Comparison of ENCODE assay signal across 23 cellular contexts in genomic region chr6:157492249-157492648, GRCh38.
A peak's percentile ranks its signal among the peaks of the same experiment; 100 is the strongest.
DNase-seq lines count a peak whose midpoint lies in the region; ATAC-seq and TF ChIP-seq lines count a peak whose summit lies in the region.
"Had no signal": no experiment of that assay in that cellular context is flagged by ENCODE, and none has a peak within 500 bp of the region (broad histone marks: within the 10 kb centered on the region; RNA-seq: fewer than 3 reads in every experiment).

No MANE protein-coding gene starts in this region.

- H3K4me3 Mint-ChIP-seq in GM23338 (no peak overlapping the region), neural crest cell (no peak overlapping the region)
- H3K4me3 Mint-ChIP-seq in effector memory CD8-positive, alpha-beta T cell: no peak overlapping the region
- H3K4me3 Mint-ChIP-seq in stimulated activated memory B cell treated with anti-CD40 and anti-IgM and Interleukin-4, amounts not matched to agents 10 μg/mL and 1 μg/mL and 100 μg/mL, for 72 hours: no peak overlapping the region
- H3K4me3 Mint-ChIP-seq: CD4-positive, CD25-positive, alpha-beta regulatory T cell; CD8-positive, alpha-beta memory T cell; HFFc6 had no signal

- H3K4me3 ChIP-seq in GM23338 (no peak overlapping the region), heart right ventricle (no peak overlapping the region)
- H3K4me3 ChIP-seq: GM23248 had no signal

- H3K27me3 Mint-ChIP-seq in GM23338 (ENCODE audit: insufficient read depth, low read depth, poor library complexity) (no peaks in the 10 kb centered on the region), neural crest cell (ENCODE audit: low read depth) (peaks cover 11% of the 10 kb centered on the region)
- H3K27me3 Mint-ChIP-seq in effector memory CD8-positive, alpha-beta T cell: peaks cover 6% of the 10 kb centered on the region in 2 donors
- no peaks in the 10 kb centered on the region for H3K27me3 Mint-ChIP-seq in stimulated activated memory B cell treated with anti-CD40 and anti-IgM and Interleukin-4, amounts not matched to agents 10 μg/mL and 1 μg/mL and 100 μg/mL, for 72 hours
- H3K27me3 Mint-ChIP-seq: CD4-positive, CD25-positive, alpha-beta regulatory T cell had no signal

- intact Hi-C loops in heart right ventricle (cut with DNase I): no loop called here

- H4K20me1 ChIP-seq in GM23338 (replicated peaks; ENCODE audit: insufficient read depth): no peaks in the 10 kb centered on the region

- H3K36me3 ChIP-seq in GM23338 (ENCODE audit: insufficient read depth) (no peaks in the 10 kb centered on the region), heart right ventricle (no peaks in the 10 kb centered on the region)
- H3K36me3 ChIP-seq: BE2C had no signal

- peaks cover 27% of the 10 kb centered on the region for H3K4me1 Mint-ChIP-seq in GM23338
- H3K4me1 Mint-ChIP-seq in effector memory CD8-positive, alpha-beta T cell (ENCODE audit: low read depth in 2 of 2): peaks cover 12 to 17% of the 10 kb centered on the region in 2 donors
- H3K4me1 Mint-ChIP-seq in neural crest cell: no peaks in the 10 kb centered on the region
- H3K4me1 Mint-ChIP-seq in stimulated activated memory B cell treated with anti-CD40 and anti-IgM and Interleukin-4, amounts not matched to agents 10 μg/mL and 1 μg/mL and 100 μg/mL, for 72 hours: peaks cover 62% of the 10 kb centered on the region

- peaks cover 0 to 6% (median 0%) of the 10 kb centered on the region in 11 donors for H3K9me3 ChIP-seq in heart right ventricle
- H3K9me3 ChIP-seq: BE2C had no signal

- H3K36me3 Mint-ChIP-seq in GM23338 (ENCODE audit: low read depth): 0 out of 3 replicates have a peak, but pooled peaks cover 3% of the 10 kb centered on the region
- H3K36me3 Mint-ChIP-seq in effector memory CD8-positive, alpha-beta T cell (ENCODE audit: insufficient read depth): no peaks in the 10 kb centered on the region
- H3K36me3 Mint-ChIP-seq in neural crest cell (ENCODE audit: low read depth): peaks cover 2% of the 10 kb centered on the region
- H3K36me3 Mint-ChIP-seq in stimulated activated memory B cell treated with anti-CD40 and anti-IgM and Interleukin-4, amounts not matched to agents 10 μg/mL and 1 μg/mL and 100 μg/mL, for 72 hours: peaks cover 26% of the 10 kb centered on the region

- WGBS in heart right ventricle, 2 donors: 90 to 98% methylated on average over 12 of the region's 12 CpGs

- H3K4me1 ChIP-seq in GM23338 (ENCODE audit: insufficient read depth) (peaks cover 2% of the 10 kb centered on the region), heart right ventricle (peaks cover 0 to 23% (median 7%) of the 10 kb centered on the region in 9 donors)

- peaks cover 5% of the 10 kb centered on the region; the same call in 1 of the 2 replicates for H3K9me2 ChIP-seq in GM23338 (ENCODE audit: insufficient read depth)

- TF ChIP-seq CTCF in GM23338 (conservative IDR thresholded peaks at IDR 0.05; ENCODE audit: low read depth in 2 of 2): no peak
- TF ChIP-seq CTCF in neural crest cell (conservative IDR thresholded peaks at IDR 0.05): no peak
- TF ChIP-seq CTCF in heart right ventricle (IDR thresholded peaks at IDR 0.05): no peak

- H2AFZ ChIP-seq in GM23338: 0 out of 2 replicates have a peak overlapping the region, but pooled peaks have one; percentile 32
- H2AFZ ChIP-seq: GM23248 had no signal

- H3F3A ChIP-seq in GM23338 (replicated peaks; ENCODE audit: low read depth): no peaks in the 10 kb centered on the region

- H3K27ac ChIP-seq in GM23338 (ENCODE audit: low read depth) (no peak overlapping the region), heart right ventricle (no peak overlapping the region)
- H3K27ac ChIP-seq: GM23248, HL-60 had no signal

- ATAC-seq in GM23338 (no peak), heart right ventricle (no peak)
- no peak for ATAC-seq in effector memory CD8-positive, alpha-beta T cell (replicated peaks)
- no peak for ATAC-seq in stimulated activated memory B cell treated with anti-CD40 and anti-IgM and Interleukin-4, amounts not matched to agents 10 μg/mL and 1 μg/mL and 100 μg/mL, for 72 hours
- ATAC-seq: HCT116 had no signal

- no peaks in the 10 kb centered on the region for H3K27me3 ChIP-seq in GM23338 (ENCODE audit: insufficient read depth)
- H3K27me3 ChIP-seq in heart right ventricle: no peaks in the 10 kb centered on the region
- H3K27me3 ChIP-seq: BE2C had no signal

- no peak overlapping the region for H3K27ac Mint-ChIP-seq in GM23338
- peak overlapping the region; percentile 32 to 61 for H3K27ac Mint-ChIP-seq in effector memory CD8-positive, alpha-beta T cell
- H3K27ac Mint-ChIP-seq in neural crest cell (ENCODE audit: unreplicated experiment): peak overlapping the region; percentile 9
- H3K27ac Mint-ChIP-seq in stimulated activated memory B cell treated with anti-CD40 and anti-IgM and Interleukin-4, amounts not matched to agents 10 μg/mL and 1 μg/mL and 100 μg/mL, for 72 hours: peak overlapping the region; percentile 38
- H3K27ac Mint-ChIP-seq: HFFc6 had no signal

- H3K9me3 Mint-ChIP-seq in GM23338: 0 out of 3 replicates have a peak, but pooled peaks cover 3% of the 10 kb centered on the region
- no peaks in the 10 kb centered on the region for H3K9me3 Mint-ChIP-seq in effector memory CD8-positive, alpha-beta T cell
- peaks cover 2% of the 10 kb centered on the region for H3K9me3 Mint-ChIP-seq in neural crest cell
- peaks cover 2% of the 10 kb centered on the region for H3K9me3 Mint-ChIP-seq in stimulated activated memory B cell treated with anti-CD40 and anti-IgM and Interleukin-4, amounts not matched to agents 10 μg/mL and 1 μg/mL and 100 μg/mL, for 72 hours
- H3K9me3 Mint-ChIP-seq: HFFc6 had no signal

- DNase-seq in GM23338 (ENCODE audit: low spot score): no peak
- DNase-seq in effector memory CD8-positive, alpha-beta T cell: no peak
- DNase-seq in neural crest cell (ENCODE audit: low read depth, low spot score): no peak
- no peak for DNase-seq in NCI-H510A treated with DMSO at 0.1 percent for 48 hours (lab: John Stamatoyannopoulos, UW)
- DNase-seq in NK-92 treated with Interleukin-12 subunit alpha and Interleukin-12 subunit beta, amount 100 ng/mL, for 24 hours (lab: John Stamatoyannopoulos, UW): no peak
- no peak for DNase-seq in heart right ventricle
- DNase-seq: ACHN; BE2C; C1 segment of cervical spinal cord; CD4-positive, CD25-positive, alpha-beta regulatory T cell; CD8-positive, alpha-beta memory T cell; COR-L47; DMS 273 treated with DMSO at 0.1 percent for 48 hours; DMS53; DND-41; EL; GM23248; H7; HFFc6; IMR-90 had no signal

- H3K79me2 ChIP-seq in GM23338 (replicated peaks; ENCODE audit: insufficient read depth): no peaks in the 10 kb centered on the region

- no peak overlapping the region for H3K4me2 ChIP-seq in GM23338

TF ChIP-seq in GM23338, 12 proteins besides CTCF, POLR2A, EP300 and RAD21 (continues in another document):
- TF ChIP-seq POLR2AphosphoS5 (IDR thresholded peaks at IDR 0.05; ENCODE audit: low read depth) (no peak), EZH2 (IDR thresholded peaks at IDR 0.05; ENCODE audit: low read depth, unreplicated experiment) (no peak)
